ENCODE assay signal across 1 cellular context in the genomic region with DNA sequence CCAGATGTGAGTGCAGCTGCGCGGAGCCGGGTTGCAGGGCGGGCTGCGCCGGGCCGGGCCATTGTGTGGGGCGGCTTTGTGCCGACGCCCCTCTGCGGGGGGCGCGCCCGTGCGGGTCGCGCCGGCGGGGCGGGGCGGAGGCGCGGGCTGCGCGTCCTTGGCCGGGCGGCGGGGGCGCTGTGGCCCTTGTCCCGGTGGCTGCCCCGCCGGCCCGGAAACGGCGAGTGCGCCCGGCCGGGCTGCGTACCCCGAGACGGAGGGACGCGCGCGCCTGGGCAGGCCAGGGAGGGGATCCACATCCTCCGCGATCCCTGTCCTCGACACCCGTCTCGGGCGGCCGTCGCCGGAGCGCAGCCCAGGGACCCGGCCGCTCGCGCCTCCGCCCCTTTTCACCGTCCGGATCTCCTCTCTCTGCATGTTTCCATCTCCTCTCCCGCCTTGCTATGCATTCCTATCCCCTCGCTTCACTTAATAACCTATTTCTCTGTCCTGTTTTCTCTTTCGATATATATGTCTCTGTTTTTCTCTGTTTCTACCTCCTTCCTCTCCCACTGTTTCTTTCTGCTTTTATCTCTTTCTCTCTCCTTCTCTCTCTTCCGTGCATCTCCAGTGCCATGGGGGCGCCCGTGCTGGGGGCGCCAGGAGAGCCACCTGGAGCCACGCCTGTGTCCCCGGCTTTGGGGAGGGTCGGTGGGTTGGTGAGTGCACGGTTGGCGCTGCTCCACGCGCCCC.
TF ChIP-seq lines count a peak whose summit lies in the region.

No MANE protein-coding gene starts in this region.

TF ChIP-seq in HEK293, 187 proteins besides CTCF, POLR2A, EP300 and RAD21 (continued from another document):
- TF ChIP-seq, protein P1, sequence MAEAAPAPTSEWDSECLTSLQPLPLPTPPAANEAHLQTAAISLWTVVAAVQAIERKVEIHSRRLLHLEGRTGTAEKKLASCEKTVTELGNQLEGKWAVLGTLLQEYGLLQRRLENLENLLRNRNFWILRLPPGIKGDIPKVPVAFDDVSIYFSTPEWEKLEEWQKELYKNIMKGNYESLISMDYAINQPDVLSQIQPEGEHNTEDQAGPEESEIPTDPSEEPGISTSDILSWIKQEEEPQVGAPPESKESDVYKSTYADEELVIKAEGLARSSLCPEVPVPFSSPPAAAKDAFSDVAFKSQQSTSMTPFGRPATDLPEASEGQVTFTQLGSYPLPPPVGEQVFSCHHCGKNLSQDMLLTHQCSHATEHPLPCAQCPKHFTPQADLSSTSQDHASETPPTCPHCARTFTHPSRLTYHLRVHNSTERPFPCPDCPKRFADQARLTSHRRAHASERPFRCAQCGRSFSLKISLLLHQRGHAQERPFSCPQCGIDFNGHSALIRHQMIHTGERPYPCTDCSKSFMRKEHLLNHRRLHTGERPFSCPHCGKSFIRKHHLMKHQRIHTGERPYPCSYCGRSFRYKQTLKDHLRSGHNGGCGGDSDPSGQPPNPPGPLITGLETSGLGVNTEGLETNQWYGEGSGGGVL (tag by site-specific recombination; IDR thresholded peaks at IDR 0.05): 0 out of 2 replicates have a peak, but pooled peaks have one; percentile 10
- TF ChIP-seq ZNF324 (tag by site-specific recombination; IDR thresholded peaks at IDR 0.05) (0 out of 2 replicates have a peak, but pooled peaks have one; percentile 55), ZNF354C (tag by site-specific recombination; IDR thresholded peaks at IDR 0.05; ENCODE audit: borderline replicate concordance, low read depth) (no peak), GLIS1 (tag by site-specific recombination; IDR thresholded peaks at IDR 0.05) (peak; percentile 48), ZNF530 (tag by site-specific recombination; IDR thresholded peaks at IDR 0.05; ENCODE audit: low read depth) (no peak), ZSCAN30 (tag by site-specific recombination; IDR thresholded peaks at IDR 0.05) (0 out of 2 replicates have a peak, but pooled peaks have one; percentile 26), GLIS2 (tag by site-specific recombination; IDR thresholded peaks at IDR 0.05) (peak; percentile 76), YY1 (tag by site-specific recombination; IDR thresholded peaks at IDR 0.05) (no peak), ZSCAN16 (tag by site-specific recombination; IDR thresholded peaks at IDR 0.05) (no peak), SCRT1 (tag by site-specific recombination; IDR thresholded peaks at IDR 0.05; ENCODE audit: borderline replicate concordance) (no peak), TRIM28 (IDR thresholded peaks at IDR 0.05; ENCODE audit: borderline replicate concordance, low read length) (no peak), ZNF473 (tag by site-specific recombination; IDR thresholded peaks at IDR 0.05) (no peak), ZNF335 (tag by site-specific recombination; conservative IDR thresholded peaks at IDR 0.05) (no peak), ZFP41 (tag by site-specific recombination; IDR thresholded peaks at IDR 0.05; ENCODE audit: borderline replicate concordance) (no peak), ZNF791 (tag by site-specific recombination; IDR thresholded peaks at IDR 0.05) (no peak), ZNF571 (tag by site-specific recombination; IDR thresholded peaks at IDR 0.05) (no peak), ZNF549 (tag by site-specific recombination; IDR thresholded peaks at IDR 0.05) (no peak), ZNF580 (tag by site-specific recombination; IDR thresholded peaks at IDR 0.05) (no peak), ZNF677 (tag by site-specific recombination; IDR thresholded peaks at IDR 0.05) (0 out of 2 replicates have a peak, but pooled peaks have one; percentile 9), WT1 (tag by site-specific recombination; IDR thresholded peaks at IDR 0.05) (no peak), ZBTB1 (tag by site-specific recombination; IDR thresholded peaks at IDR 0.05) (no peak), ZNF132 (tag by site-specific recombination; IDR thresholded peaks at IDR 0.05; ENCODE audit: borderline replicate concordance) (no peak), KLF16 (tag by site-specific recombination; IDR thresholded peaks at IDR 0.05) (0 out of 2 replicates have a peak, but pooled peaks have one; percentile 22), ZNF366 (tag by site-specific recombination; conservative IDR thresholded peaks at IDR 0.05) (peak; percentile 85), ZNF169 (tag by site-specific recombination; IDR thresholded peaks at IDR 0.05) (no peak), HOXC10 (CRISPR knock-in tag; IDR thresholded peaks at IDR 0.05) (0 out of 2 replicates have a peak, but pooled peaks have one; percentile 13), SP3 (tag by site-specific recombination; IDR thresholded peaks at IDR 0.05) (peak; percentile 35; the same call in 1 of the 2 replicates)
- TF ChIP-seq, protein P2, sequence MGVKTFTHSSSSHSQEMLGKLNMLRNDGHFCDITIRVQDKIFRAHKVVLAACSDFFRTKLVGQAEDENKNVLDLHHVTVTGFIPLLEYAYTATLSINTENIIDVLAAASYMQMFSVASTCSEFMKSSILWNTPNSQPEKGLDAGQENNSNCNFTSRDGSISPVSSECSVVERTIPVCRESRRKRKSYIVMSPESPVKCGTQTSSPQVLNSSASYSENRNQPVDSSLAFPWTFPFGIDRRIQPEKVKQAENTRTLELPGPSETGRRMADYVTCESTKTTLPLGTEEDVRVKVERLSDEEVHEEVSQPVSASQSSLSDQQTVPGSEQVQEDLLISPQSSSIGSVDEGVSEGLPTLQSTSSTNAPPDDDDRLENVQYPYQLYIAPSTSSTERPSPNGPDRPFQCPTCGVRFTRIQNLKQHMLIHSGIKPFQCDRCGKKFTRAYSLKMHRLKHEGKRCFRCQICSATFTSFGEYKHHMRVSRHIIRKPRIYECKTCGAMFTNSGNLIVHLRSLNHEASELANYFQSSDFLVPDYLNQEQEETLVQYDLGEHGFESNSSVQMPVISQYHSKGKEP (tag by site-specific recombination; IDR thresholded peaks at IDR 0.05): no peak
- TF ChIP-seq, protein P3, sequence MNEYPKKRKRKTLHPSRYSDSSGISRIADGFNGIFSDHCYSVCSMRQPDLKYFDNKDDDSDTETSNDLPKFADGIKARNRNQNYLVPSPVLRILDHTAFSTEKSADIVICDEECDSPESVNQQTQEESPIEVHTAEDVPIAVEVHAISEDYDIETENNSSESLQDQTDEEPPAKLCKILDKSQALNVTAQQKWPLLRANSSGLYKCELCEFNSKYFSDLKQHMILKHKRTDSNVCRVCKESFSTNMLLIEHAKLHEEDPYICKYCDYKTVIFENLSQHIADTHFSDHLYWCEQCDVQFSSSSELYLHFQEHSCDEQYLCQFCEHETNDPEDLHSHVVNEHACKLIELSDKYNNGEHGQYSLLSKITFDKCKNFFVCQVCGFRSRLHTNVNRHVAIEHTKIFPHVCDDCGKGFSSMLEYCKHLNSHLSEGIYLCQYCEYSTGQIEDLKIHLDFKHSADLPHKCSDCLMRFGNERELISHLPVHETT (tag by site-specific recombination; IDR thresholded peaks at IDR 0.05): no peak
